In the genomic region with DNA sequence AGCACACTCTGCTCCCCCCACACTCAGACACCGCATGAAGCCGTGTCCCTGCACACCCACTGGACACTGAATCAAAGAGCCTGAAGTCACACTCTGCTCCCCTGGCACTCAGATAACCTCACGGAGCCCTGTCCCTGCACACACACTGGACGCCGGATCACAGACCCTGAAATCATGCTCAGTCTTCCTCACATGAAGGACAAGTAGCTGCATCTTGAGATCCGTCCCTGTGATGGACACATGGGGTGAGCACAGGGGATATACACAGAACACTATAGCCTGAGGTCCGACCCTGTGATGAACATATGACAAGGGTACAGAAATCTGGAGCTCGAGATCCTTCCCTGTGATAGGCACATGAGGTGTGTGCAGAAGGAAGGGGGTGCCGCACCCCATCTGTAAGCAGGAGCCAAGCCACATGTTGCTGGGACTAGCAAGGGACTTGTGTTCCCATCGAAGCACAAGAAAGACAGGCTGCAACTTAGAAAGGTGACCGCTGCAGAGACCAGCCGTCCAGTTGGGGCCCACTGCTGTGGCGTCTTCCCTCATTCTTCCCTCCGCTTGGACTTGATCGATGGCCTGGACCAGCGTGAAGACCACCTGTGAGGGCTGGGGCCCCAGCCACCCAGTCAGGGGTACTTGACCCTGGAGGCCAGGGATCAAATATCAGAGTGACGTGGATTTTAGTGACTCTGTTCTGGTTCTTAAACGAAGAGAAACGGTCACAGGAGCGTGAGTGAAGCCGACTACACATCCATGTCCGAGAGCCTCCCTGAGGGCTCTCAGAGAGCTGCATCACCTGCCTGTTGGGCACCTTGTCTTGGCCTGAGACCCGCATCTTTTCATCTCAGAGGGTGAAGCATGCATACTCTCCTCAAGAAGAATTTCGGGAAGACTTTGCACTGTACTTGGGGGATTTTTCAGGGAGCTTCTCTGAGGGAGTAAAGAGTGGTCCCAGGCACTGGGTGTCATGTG, we compare ENCODE assay signal across 19 cellular contexts.
DNase-seq lines count a peak whose midpoint lies in the region; ATAC-seq, FAIRE-seq and TF ChIP-seq lines count a peak whose summit lies in the region.
"Had no signal": no experiment of that assay in that cellular context is flagged by ENCODE, and none has a peak within 500 bp of the region (broad histone marks: within the 10 kb centered on the region; RNA-seq: fewer than 3 reads in every experiment).

No MANE protein-coding gene starts in this region.

- peaks cover 8% of the 10 kb centered on the region for H3K4me1 ChIP-seq in astrocyte (ENCODE audit: insufficient read depth, low read length)
- H3K4me1 ChIP-seq in aorta (ENCODE audit: control insufficient read depth in 1 of 2, insufficient read depth in 2 of 2, low read length in 2 of 2) = no peaks in the 10 kb centered on the region
- H3K4me1 ChIP-seq: BE2C, SJCRH30 had no signal

- H3K9ac ChIP-seq in astrocyte (ENCODE audit: low read length) = peak overlapping the region; percentile 52

- no peak overlapping the region for H3K4me3 Mint-ChIP-seq in activated CD8-positive, alpha-beta memory T cell treated with anti-CD3 and anti-CD28 coated beads, Interleukin-2, amount 10 ng/mL, durations not matched to agents 7 days and 5 days
- H3K4me3 Mint-ChIP-seq in astrocyte (ENCODE audit: unreplicated experiment) (no peak overlapping the region), nephron progenitor cell (peak overlapping the region; percentile 27)
- H3K4me3 Mint-ChIP-seq: CD4-positive, CD25-positive, alpha-beta regulatory T cell had no signal

- no peaks in the 10 kb centered on the region for H3K36me3 Mint-ChIP-seq in activated CD8-positive, alpha-beta memory T cell treated with anti-CD3 and anti-CD28 coated beads, Interleukin-2, amount 10 ng/mL, durations not matched to agents 7 days and 5 days
- no peaks in the 10 kb centered on the region for H3K36me3 Mint-ChIP-seq in astrocyte (ENCODE audit: low read depth, unreplicated experiment)
- peaks cover 5% of the 10 kb centered on the region for H3K36me3 Mint-ChIP-seq in nephron progenitor cell (ENCODE audit: low read depth)
- H3K36me3 Mint-ChIP-seq: CD4-positive, CD25-positive, alpha-beta regulatory T cell had no signal

- no peak for FAIRE-seq in astrocyte (lab: Jason Lieb, UNC)
- FAIRE-seq: D721Med, GM19239 had no signal

- CTCF ChIA-PET in activated CD8-positive, alpha-beta memory T cell treated with anti-CD3 and anti-CD28 coated beads, Interleukin-2, amount 10 ng/mL, durations not matched to agents 7 days and 5 days (lab: Charles Lee) = no interaction called here

- no peaks in the 10 kb centered on the region for H4K20me1 ChIP-seq in astrocyte (ENCODE audit: insufficient read depth, low read length)

- no peaks in the 10 kb centered on the region for H3K79me2 ChIP-seq in astrocyte (ENCODE audit: insufficient read depth, low read length)

- no peaks in the 10 kb centered on the region for H3K27me3 ChIP-seq in astrocyte (ENCODE audit: insufficient read depth, low read length)
- no peaks in the 10 kb centered on the region for H3K27me3 ChIP-seq in aorta (ENCODE audit: control insufficient read depth in 1 of 2, insufficient read depth in 2 of 2, low read length in 1 of 2)
- H3K27me3 ChIP-seq: BE2C, SJCRH30 had no signal

- 76 to 83% methylated on average over 24 of the region's 24 CpGs for WGBS in aorta, 2 donors

- TF ChIP-seq CTCF in astrocyte (IDR thresholded peaks at IDR 0.05; ENCODE audit: insufficient read depth, low read depth, low read length) (no peak), nephron progenitor cell (IDR thresholded peaks at IDR 0.05) (no peak)

- H3K9me3 ChIP-seq in astrocyte (ENCODE audit: insufficient read depth, low read depth, low read length) (peaks cover 3% of the 10 kb centered on the region), aorta (ENCODE audit: control insufficient read depth, low read length) (no peaks in the 10 kb centered on the region)
- H3K9me3 ChIP-seq: BE2C, SJCRH30 had no signal

- peak; percentile 44 for DNase-seq in activated CD8-positive, alpha-beta memory T cell treated with anti-CD3 and anti-CD28 coated beads for 24 hours
- no peak for DNase-seq in activated CD8-positive, alpha-beta memory T cell treated with anti-CD3 and anti-CD28 coated beads, Interleukin-2, amount 10 ng/mL, durations not matched to agents 7 days and 5 days
- no peak for DNase-seq in astrocyte (ENCODE audit: low read depth)
- no peak for DNase-seq in nephron progenitor cell
- no peak for DNase-seq in aorta
- no peak for DNase-seq in T1000 (lab: John Stamatoyannopoulos, UW)
- DNase-seq in epidermal melanocyte (ENCODE audit: insufficient read length, low spot score) = no peak
- DNase-seq: BE2C; CD4-positive, CD25-positive, alpha-beta regulatory T cell; Kasumi-1; NCI-H2029; NCI-H2227 treated with DMSO at 0.1 percent for 48 hours; NCI-H526 treated with DMSO at 0.1 percent for 48 hours; PC-9 had no signal

- no peaks in the 10 kb centered on the region for H3K27me3 Mint-ChIP-seq in activated CD8-positive, alpha-beta memory T cell treated with anti-CD3 and anti-CD28 coated beads, Interleukin-2, amount 10 ng/mL, durations not matched to agents 7 days and 5 days
- no peaks in the 10 kb centered on the region for H3K27me3 Mint-ChIP-seq in astrocyte (ENCODE audit: low read depth, unreplicated experiment)
- peaks cover 9% of the 10 kb centered on the region for H3K27me3 Mint-ChIP-seq in nephron progenitor cell (ENCODE audit: low read depth, poor library complexity)
- H3K27me3 Mint-ChIP-seq: CD4-positive, CD25-positive, alpha-beta regulatory T cell had no signal

- no peak for ATAC-seq in activated CD8-positive, alpha-beta memory T cell treated with anti-CD3 and anti-CD28 coated beads, Interleukin-2, amount 10 ng/mL, durations not matched to agents 7 days and 5 days
- peak; percentile 11 for ATAC-seq in aorta (ENCODE audit: low FRiP score)
- ATAC-seq: Right ventricle myocardium inferior had no signal

- no peak overlapping the region for H2AFZ ChIP-seq in astrocyte (ENCODE audit: low read depth, low read length)
- H2AFZ ChIP-seq: PC-9 had no signal

- H3K4me1 Mint-ChIP-seq in activated CD8-positive, alpha-beta memory T cell treated with anti-CD3 and anti-CD28 coated beads, Interleukin-2, amount 10 ng/mL, durations not matched to agents 7 days and 5 days = no peaks in the 10 kb centered on the region
- no peaks in the 10 kb centered on the region for H3K4me1 Mint-ChIP-seq in astrocyte (ENCODE audit: low read depth, unreplicated experiment)
- peaks cover 36% of the 10 kb centered on the region for H3K4me1 Mint-ChIP-seq in nephron progenitor cell
- H3K4me1 Mint-ChIP-seq: CD4-positive, CD25-positive, alpha-beta regulatory T cell had no signal

- H3K4me2 ChIP-seq in astrocyte (ENCODE audit: low read length) = no peak overlapping the region
- H3K4me2 ChIP-seq: PC-9 had no signal

- intact Hi-C loops in aorta (cut with DNase I) = no loop called here

- H3K4me3 ChIP-seq in astrocyte (ENCODE audit: insufficient read depth, low read depth, low read length) (no peak overlapping the region), aorta (ENCODE audit: low read length in 2 of 2) (no peak overlapping the region)
- H3K4me3 ChIP-seq: PC-9, SJCRH30 had no signal

- H3K36me3 ChIP-seq in astrocyte (ENCODE audit: insufficient read depth, low read length) (no peaks in the 10 kb centered on the region), aorta (ENCODE audit: control insufficient read depth in 1 of 2, insufficient read depth in 2 of 2, low read length in 1 of 2) (no peaks in the 10 kb centered on the region)
- H3K36me3 ChIP-seq: BE2C, SJCRH30 had no signal

- H3K27ac Mint-ChIP-seq in activated CD8-positive, alpha-beta memory T cell treated with anti-CD3 and anti-CD28 coated beads, Interleukin-2, amount 10 ng/mL, durations not matched to agents 7 days and 5 days = no peak overlapping the region
- H3K27ac Mint-ChIP-seq in astrocyte (ENCODE audit: unreplicated experiment) = no peak overlapping the region
- H3K27ac Mint-ChIP-seq in nephron progenitor cell = no peak overlapping the region
- H3K27ac Mint-ChIP-seq: CD4-positive, CD25-positive, alpha-beta regulatory T cell had no signal

- no peaks in the 10 kb centered on the region for H3K9me3 Mint-ChIP-seq in activated CD8-positive, alpha-beta memory T cell treated with anti-CD3 and anti-CD28 coated beads, Interleukin-2, amount 10 ng/mL, durations not matched to agents 7 days and 5 days (ENCODE audit: low read depth)
- H3K9me3 Mint-ChIP-seq in astrocyte (ENCODE audit: unreplicated experiment) = peaks cover 8% of the 10 kb centered on the region
- H3K9me3 Mint-ChIP-seq in nephron progenitor cell = peaks cover 20% of the 10 kb centered on the region

- H3K27ac ChIP-seq in astrocyte (ENCODE audit: low read depth, low read length) (peak overlapping the region; percentile 54), aorta (ENCODE audit: low read depth in 1 of 2, low read length in 2 of 2) (no peak overlapping the region)
- H3K27ac ChIP-seq: 22Rv1, PC-9, SJCRH30 had no signal
